In the genomic region with DNA sequence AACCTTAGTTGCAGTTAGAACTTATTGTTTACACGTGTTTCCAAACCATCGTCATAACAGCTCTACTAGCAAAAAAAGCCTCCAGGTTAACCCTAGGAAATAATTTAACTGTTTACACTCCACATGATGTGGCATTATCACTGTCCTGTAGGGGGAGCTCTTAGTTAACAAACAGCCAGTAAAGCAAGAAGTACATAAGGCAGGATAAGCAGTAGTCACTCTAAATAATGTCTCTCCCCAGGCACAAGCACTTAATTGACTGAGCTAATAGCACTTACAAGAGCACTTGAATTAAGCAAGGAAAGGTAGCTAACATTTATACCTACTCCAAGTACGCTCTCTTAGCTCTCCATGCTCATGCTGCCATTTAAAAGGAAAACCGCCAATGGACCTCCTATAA, we compare ENCODE assay signal across 7 cellular contexts.
DNase-seq lines count a peak whose midpoint lies in the region; ATAC-seq, FAIRE-seq and TF ChIP-seq lines count a peak whose summit lies in the region.
"Not testable (repeated sequence)": the region's sequence is repeated elsewhere in the genome, so short reads cannot be mapped to it uniquely, and the experiment has no call there.

No MANE protein-coding gene starts in this region.

- not testable (repeated sequence) for H3K4me1 ChIP-seq in HEK293 (ENCODE audit: control insufficient read depth, insufficient read depth, low read length); OCI-LY3 (ENCODE audit: low read length); GM12878 (ENCODE audit: control insufficient read depth, insufficient read depth, low read length); esophagus squamous epithelium; left lung; gastrocnemius medialis

- TF ChIP-seq EP300 in GM12878 (IDR thresholded peaks at IDR 0.05; ENCODE audit: borderline replicate concordance in 1 of 2, control insufficient read depth in 1 of 2, low read depth in 2 of 2, low read length in 2 of 2), result not testable (repeated sequence)

- peak; percentile 18 for FAIRE-seq in GM12878 (lab: Jason Lieb, UNC)

- 0 out of 2 replicates have a peak, but pooled peaks have one; percentile 15 for TF ChIP-seq RAD21 in GM12878 (IDR thresholded peaks at IDR 0.05; ENCODE audit: insufficient read depth, low read depth, low read length)

- not testable (repeated sequence) for TF ChIP-seq POLR2A in GM12878 (IDR thresholded peaks at IDR 0.05; ENCODE audit: low read depth, low read length); esophagus squamous epithelium (IDR thresholded peaks at IDR 0.05); gastrocnemius medialis (IDR thresholded peaks at IDR 0.05)

- in situ Hi-C loops in GM12878 (cut with MboI); gastrocnemius medialis (cut with MboI; ENCODE audit: low sequenced_read_pairs in 4 of 4): not testable (repeated sequence)

- H3K79me2 ChIP-seq in OCI-LY3 (ENCODE audit: low read length); GM12878 (ENCODE audit: control insufficient read depth, insufficient read depth, low read length): not testable (repeated sequence)

- POLR2A ChIA-PET in HEK293 (lab: Yijun Ruan, JAX); GM12878 (lab: Charles Lee): not testable (repeated sequence)

- not testable (repeated sequence) for H2AFZ ChIP-seq in OCI-LY3 (ENCODE audit: low read depth, low read length); GM12878 (ENCODE audit: control insufficient read depth, low read depth, low read length)

- not testable (repeated sequence) for H3K27ac ChIP-seq in HEK293 (ENCODE audit: extremely low read depth, low read depth, low read length); OCI-LY3 (ENCODE audit: low read length); GM12878 (ENCODE audit: control insufficient read depth, insufficient read depth); esophagus squamous epithelium; left lung; gastrocnemius medialis

- not testable (repeated sequence) for H3K9ac ChIP-seq in OCI-LY3 (ENCODE audit: low read length); GM12878 (ENCODE audit: control insufficient read depth, insufficient read depth, low read length)

- 36% methylated on average over 4 of the region's 4 CpGs for WGBS in GM12878 (ENCODE audit: insufficient coverage, insufficient replicate concordance, low lambda C conversion rate, missing lambda C conversion rate)
- WGBS in esophagus squamous epithelium, 2 donors, result 35 to 51% methylated on average over 3 to 4 of the region's 4 CpGs

- not testable (repeated sequence) for H3K4me3 ChIP-seq in HEK293 (ENCODE audit: low read depth, low read length); OCI-LY3 (ENCODE audit: low read length); GM12878; esophagus squamous epithelium; left lung; gastrocnemius medialis

- RAD21 ChIA-PET in GM12878 (lab: Charles Lee; ENCODE audit: unreplicated experiment), result not testable (repeated sequence)

- not testable (repeated sequence) for BruUV-seq in GM12878 (replicated peaks; lab: Mats Ljungman, UMichigan)

- SMC1A ChIA-PET in GM12878 (lab: Charles Lee; ENCODE audit: uncharacterized antibody, unreplicated experiment), result not testable (repeated sequence)

- H3K36me3 ChIP-seq in HEK293 (ENCODE audit: control insufficient read depth in 2 of 2, insufficient read depth in 1 of 2, low read length in 2 of 2); OCI-LY3 (replicated peaks; ENCODE audit: low read depth, low read length); GM12878 (ENCODE audit: control insufficient read depth in 2 of 2, insufficient read depth in 2 of 2, low read length in 1 of 2); esophagus squamous epithelium; left lung; gastrocnemius medialis: not testable (repeated sequence)

- intact Hi-C loops in GM12878 (cut with micrococcal nuclease; ENCODE audit: unreplicated experiment); esophagus squamous epithelium (cut with DNase I); left lung (cut with DNase I); gastrocnemius medialis (cut with DNase I; ENCODE audit: low total_unique reads): not testable (repeated sequence)

- peak; percentile 73 for DNase-seq in DMS79 treated with DMSO at 0.1 percent for 48 hours (lab: John Stamatoyannopoulos, UW)
- not testable (repeated sequence) for DNase-seq in GM12878 (ENCODE audit: low read depth, low spot score); esophagus squamous epithelium (lab: John Stamatoyannopoulos, UW); left lung; gastrocnemius medialis

- H4K20me1 ChIP-seq in OCI-LY3 (ENCODE audit: insufficient read depth, low read length); GM12878 (ENCODE audit: control insufficient read depth, insufficient read depth): not testable (repeated sequence)

- H3K27me3 ChIP-seq in OCI-LY3 (ENCODE audit: low read depth, low read length); GM12878 (replicated peaks in 1 of 2; ENCODE audit: control insufficient read depth in 2 of 2, insufficient read depth in 2 of 2, low read length in 1 of 2); esophagus squamous epithelium; left lung; gastrocnemius medialis: not testable (repeated sequence)

- not testable (repeated sequence) for TF ChIP-seq CTCF in HEK293 (tag by site-specific recombination; IDR thresholded peaks at IDR 0.05)
- TF ChIP-seq CTCF in OCI-LY3 (IDR thresholded peaks at IDR 0.05; ENCODE audit: low read depth, low read length) (peak; percentile 32; the same call in 1 of the 2 replicates), GM12878 (IDR thresholded peaks at IDR 0.05 in 2 of 3, conservative IDR thresholded peaks at IDR 0.05 in 1 of 3; ENCODE audit: control insufficient read depth in 2 of 3, extremely low read depth in 1 of 3, insufficient read depth in 1 of 3, low read depth in 3 of 3, low read length in 3 of 3) (peak in 2 of 3 experiments; percentile 1 to 29; a peak in 1 of 6 replicates), esophagus squamous epithelium (IDR thresholded peaks at IDR 0.05) (peak; percentile 16 to 47 (median 30)), left lung (IDR thresholded peaks at IDR 0.05) (peak; percentile 13 to 30), gastrocnemius medialis (IDR thresholded peaks at IDR 0.05 in 4 of 5, conservative IDR thresholded peaks at IDR 0.05 in 1 of 5) (peak in 3 of 5 experiments; percentile 11 to 53 (median 29))

- H3K4me2 ChIP-seq in OCI-LY3 (ENCODE audit: low read length); GM12878 (ENCODE audit: control insufficient read depth, insufficient read depth): not testable (repeated sequence)

- CTCF ChIA-PET in HEK293 (lab: Yijun Ruan, JAX), result interaction anchor here (0.7 to 1.3 kb wide), 3 partner anchors 53 to 122 kb away, joined by 3 read pairs; no protein-coding TSS in a partner anchor
- CTCF ChIA-PET in GM12878 (lab: Yijun Ruan, JAX), result interaction anchor here (0.8 to 1.3 kb wide), 2 partner anchors 15 to 297 kb away, joined by 3 to 4 read pairs; no protein-coding TSS in a partner anchor

- not testable (repeated sequence) for H3K9me3 ChIP-seq in HEK293 (ENCODE audit: control insufficient read depth, insufficient read depth, low read depth, low read length); OCI-LY3 (ENCODE audit: insufficient read depth, low read length); GM12878 (replicated peaks; ENCODE audit: control insufficient read depth, insufficient read depth, low read length); esophagus squamous epithelium; left lung; gastrocnemius medialis

- ATAC-seq in GM12878 (peak; percentile 46), left lung (peak; percentile 77)
- not testable (repeated sequence) for ATAC-seq in gastrocnemius medialis

TF ChIP-seq in HEK293, 187 proteins besides CTCF, POLR2A, EP300 and RAD21:
- TF ChIP-seq ZNF654 (tag by site-specific recombination; IDR thresholded peaks at IDR 0.05; ENCODE audit: low read depth), result peak; percentile 38

TF ChIP-seq in GM12878, 131 proteins besides CTCF, POLR2A, EP300 and RAD21:
- TF ChIP-seq SMARCA5 (IDR thresholded peaks at IDR 0.05), result peak; percentile 78; the same call in 1 of the 2 replicates
